In genomic region chr14:31283568-31284252, GRCh38 we compare ENCODE assay signal across 14 cellular contexts.
DNase-seq lines count a peak whose midpoint lies in the region; ATAC-seq and TF ChIP-seq lines count a peak whose summit lies in the region.
"Had no signal": no experiment of that assay in that cellular context is flagged by ENCODE, and none has a peak within 500 bp of the region (broad histone marks: within the 10 kb centered on the region; RNA-seq: fewer than 3 reads in every experiment).

No MANE protein-coding gene starts in this region.

- intact Hi-C loops in body of pancreas (cut with DNase I), result no loop called here

- DNase-seq in GM12865 (ENCODE audit: low read depth) (peak; percentile 36), coronary artery (ENCODE audit: low spot score) (no peak), body of pancreas (no peak), NK-92 (lab: John Stamatoyannopoulos, UW; ENCODE audit: unreplicated experiment) (no peak), T-helper 2 cell (no peak)
- DNase-seq in Jurkat, Clone E6-1 (ENCODE audit: low read depth, low spot score), result peak; percentile 18
- no peak for DNase-seq in effector CD8-positive, alpha-beta T cell (lab: John Stamatoyannopoulos, UW)
- DNase-seq: activated CD4-positive, alpha-beta T cell treated with anti-CD3 and anti-CD28 coated beads, Interleukin-2, amount 10 ng/mL, durations not matched to agents 24 days and 14 days; cerebellar nuclear complex; DMS153; islet precursor cell; NCI-H446; trophoblast cell had no signal

- no peaks in the 10 kb centered on the region for H3K27me3 ChIP-seq in body of pancreas

- TF ChIP-seq POLR2A in body of pancreas (IDR thresholded peaks at IDR 0.05), result no peak

- peak overlapping the region; percentile 15 to 37 for H3K27ac ChIP-seq in coronary artery
- peak overlapping the region in 1 of 4 donors; percentile 10 for H3K27ac ChIP-seq in body of pancreas

- 63 to 70% methylated on average over 3 of the region's 3 CpGs for WGBS in body of pancreas, 2 donors

- TF ChIP-seq CTCF in GM12865 (IDR thresholded peaks at IDR 0.05; ENCODE audit: insufficient read depth, low read depth, low read length, missing control alignments) (no peak), coronary artery (IDR thresholded peaks at IDR 0.05) (no peak), body of pancreas (IDR thresholded peaks at IDR 0.05) (no peak)

- H3K9me3 ChIP-seq in body of pancreas, result no peaks in the 10 kb centered on the region

- peak; percentile 62 for ATAC-seq in GM21619 (IDR thresholded peaks at IDR 0.05; ENCODE audit: unreplicated experiment)
- no peak for ATAC-seq in body of pancreas

- H3K4me1 ChIP-seq in body of pancreas, result no peaks in the 10 kb centered on the region

- no peak overlapping the region for H3K4me3 ChIP-seq in GM12865 (ENCODE audit: low read depth, low read length)
- H3K4me3 ChIP-seq in Jurkat, Clone E6-1 (ENCODE audit: low read length), result no peak overlapping the region
- no peak overlapping the region for H3K4me3 ChIP-seq in coronary artery
- no peak overlapping the region for H3K4me3 ChIP-seq in body of pancreas

- H3K36me3 ChIP-seq in body of pancreas (replicated peaks in 1 of 2; ENCODE audit: insufficient read depth in 1 of 2, low read depth in 2 of 2), result no peaks in the 10 kb centered on the region

Comparison
In these comparisons a context has a peak if more than half of its experiments do, and no peak if none do; other contexts are left out.
1. DNase-seq: peak in GM12865 (single experiment) and Jurkat, Clone E6-1 (single experiment); none in coronary artery (single experiment), body of pancreas (0 of 4), NK-92 (single experiment), T-helper 2 cell (0 of 5) and effector CD8-positive, alpha-beta T cell (single experiment).